In genomic region chr1:198548890-198549289, GRCh38 we compare ENCODE assay signal across 2 cellular contexts.
TF ChIP-seq lines count a peak whose summit lies in the region.

No MANE protein-coding gene starts in this region.

TF ChIP-seq in SK-N-SH, 30 proteins besides CTCF, POLR2A, EP300 and RAD21:
- no peak for TF ChIP-seq USF2 (IDR thresholded peaks at IDR 0.05; ENCODE audit: borderline replicate concordance, low read depth, low read length)
- TF ChIP-seq GATA2 (CRISPR knock-in tag; IDR thresholded peaks at IDR 0.05) = peak; percentile 41; the same call in 1 of the 2 replicates

TF ChIP-seq in SK-N-SH treated with all-trans-retinoic acid at 6 μM for 48 hours, 23 proteins besides CTCF, POLR2A, EP300 and RAD21 (continued from another document):
- TF ChIP-seq, protein P1, sequence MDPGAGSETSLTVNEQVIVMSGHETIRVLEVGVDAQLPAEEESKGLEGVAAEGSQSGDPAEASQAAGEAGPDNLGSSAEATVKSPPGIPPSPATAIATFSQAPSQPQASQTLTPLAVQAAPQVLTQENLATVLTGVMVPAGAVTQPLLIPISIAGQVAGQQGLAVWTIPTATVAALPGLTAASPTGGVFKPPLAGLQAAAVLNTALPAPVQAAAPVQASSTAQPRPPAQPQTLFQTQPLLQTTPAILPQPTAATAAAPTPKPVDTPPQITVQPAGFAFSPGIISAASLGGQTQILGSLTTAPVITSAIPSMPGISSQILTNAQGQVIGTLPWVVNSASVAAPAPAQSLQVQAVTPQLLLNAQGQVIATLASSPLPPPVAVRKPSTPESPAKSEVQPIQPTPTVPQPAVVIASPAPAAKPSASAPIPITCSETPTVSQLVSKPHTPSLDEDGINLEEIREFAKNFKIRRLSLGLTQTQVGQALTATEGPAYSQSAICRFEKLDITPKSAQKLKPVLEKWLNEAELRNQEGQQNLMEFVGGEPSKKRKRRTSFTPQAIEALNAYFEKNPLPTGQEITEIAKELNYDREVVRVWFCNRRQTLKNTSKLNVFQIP (CRISPR knock-in tag; IDR thresholded peaks at IDR 0.05; ENCODE audit: borderline replicate concordance, low read depth) = no peak
- TF ChIP-seq, protein P2, sequence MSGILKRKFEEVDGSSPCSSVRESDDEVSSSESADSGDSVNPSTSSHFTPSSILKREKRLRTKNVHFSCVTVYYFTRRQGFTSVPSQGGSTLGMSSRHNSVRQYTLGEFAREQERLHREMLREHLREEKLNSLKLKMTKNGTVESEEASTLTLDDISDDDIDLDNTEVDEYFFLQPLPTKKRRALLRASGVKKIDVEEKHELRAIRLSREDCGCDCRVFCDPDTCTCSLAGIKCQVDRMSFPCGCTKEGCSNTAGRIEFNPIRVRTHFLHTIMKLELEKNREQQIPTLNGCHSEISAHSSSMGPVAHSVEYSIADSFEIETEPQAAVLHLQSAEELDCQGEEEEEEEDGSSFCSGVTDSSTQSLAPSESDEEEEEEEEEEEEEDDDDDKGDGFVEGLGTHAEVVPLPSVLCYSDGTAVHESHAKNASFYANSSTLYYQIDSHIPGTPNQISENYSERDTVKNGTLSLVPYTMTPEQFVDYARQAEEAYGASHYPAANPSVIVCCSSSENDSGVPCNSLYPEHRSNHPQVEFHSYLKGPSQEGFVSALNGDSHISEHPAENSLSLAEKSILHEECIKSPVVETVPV (CRISPR knock-in tag; IDR thresholded peaks at IDR 0.05) = no peak
- TF ChIP-seq ARNTL (CRISPR knock-in tag; IDR thresholded peaks at IDR 0.05; ENCODE audit: borderline replicate concordance, low read depth) = no peak
- no peak for TF ChIP-seq ZFP3 (CRISPR knock-in tag; IDR thresholded peaks at IDR 0.05)
- TF ChIP-seq RARB (CRISPR knock-in tag; IDR thresholded peaks at IDR 0.05) = no peak
- TF ChIP-seq CSDC2 (CRISPR knock-in tag; IDR thresholded peaks at IDR 0.05) = no peak
- TF ChIP-seq SNAI2 (CRISPR knock-in tag; IDR thresholded peaks at IDR 0.05) = no peak
- TF ChIP-seq GLIS3 (CRISPR knock-in tag; IDR thresholded peaks at IDR 0.05) = no peak
- TF ChIP-seq, protein P3, sequence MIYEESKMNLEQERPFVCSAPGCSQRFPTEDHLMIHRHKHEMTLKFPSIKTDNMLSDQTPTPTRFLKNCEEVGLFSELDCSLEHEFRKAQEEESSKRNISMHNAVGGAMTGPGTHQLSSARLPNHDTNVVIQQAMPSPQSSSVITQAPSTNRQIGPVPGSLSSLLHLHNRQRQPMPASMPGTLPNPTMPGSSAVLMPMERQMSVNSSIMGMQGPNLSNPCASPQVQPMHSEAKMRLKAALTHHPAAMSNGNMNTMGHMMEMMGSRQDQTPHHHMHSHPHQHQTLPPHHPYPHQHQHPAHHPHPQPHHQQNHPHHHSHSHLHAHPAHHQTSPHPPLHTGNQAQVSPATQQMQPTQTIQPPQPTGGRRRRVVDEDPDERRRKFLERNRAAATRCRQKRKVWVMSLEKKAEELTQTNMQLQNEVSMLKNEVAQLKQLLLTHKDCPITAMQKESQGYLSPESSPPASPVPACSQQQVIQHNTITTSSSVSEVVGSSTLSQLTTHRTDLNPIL (CRISPR knock-in tag; IDR thresholded peaks at IDR 0.05; ENCODE audit: low read depth) = no peak
- TF ChIP-seq PATZ1 (CRISPR knock-in tag; IDR thresholded peaks at IDR 0.05; ENCODE audit: borderline replicate concordance) = no peak
- no peak for TF ChIP-seq ZNF8 (CRISPR knock-in tag; IDR thresholded peaks at IDR 0.05)
- no peak for TF ChIP-seq TCF4 (CRISPR knock-in tag; IDR thresholded peaks at IDR 0.05; ENCODE audit: borderline replicate concordance)
